15 cellular contexts compared by ENCODE assay signal in the genomic region with DNA sequence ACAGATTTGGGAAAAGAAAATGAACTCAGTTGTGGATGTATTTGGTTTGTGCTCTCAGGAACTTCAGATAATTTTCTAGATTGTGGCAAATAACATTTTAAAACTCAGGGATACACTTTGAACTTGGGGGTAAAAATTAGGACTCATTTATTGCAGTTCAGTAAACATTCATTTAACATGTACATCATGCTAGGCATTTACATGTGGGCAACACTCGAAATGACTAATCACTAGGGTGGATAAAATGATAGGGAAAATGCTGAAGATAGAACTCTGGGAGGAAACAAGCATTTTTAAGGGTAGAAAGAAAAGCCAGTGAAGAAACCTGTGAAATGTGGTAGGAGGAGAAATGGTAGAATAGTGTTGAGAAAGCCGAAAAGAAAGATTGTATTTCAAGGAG. TPM values are rescaled to one million over a fixed set of nuclear protein-coding genes. Genes with fewer than 3 reads are reported as not detected.
DNase-seq lines count a peak whose midpoint lies in the region; ATAC-seq and TF ChIP-seq lines count a peak whose summit lies in the region.
"Had no signal": no experiment of that assay in that cellular context is flagged by ENCODE, and none has a peak within 500 bp of the region (broad histone marks: within the 10 kb centered on the region; RNA-seq: fewer than 3 reads in every experiment).

No MANE protein-coding gene starts in this region.

- POLR2A ChIA-PET in HEK293 (lab: Yijun Ruan, JAX), result no interaction called here
- POLR2A ChIA-PET in naive thymus-derived CD4-positive, alpha-beta T cell (lab: Charles Lee), result interaction anchor here (0.6 to 7.8 kb wide), 11 partner anchors 8 to 269 kb away, joined by 3 to 130 read pairs (median 7); a partner anchor contains a TSS

- no peaks in the 10 kb centered on the region for H3K9me3 Mint-ChIP-seq in CD4-positive, CD25-positive, alpha-beta regulatory T cell
- no peaks in the 10 kb centered on the region for H3K9me3 Mint-ChIP-seq in naive thymus-derived CD4-positive, alpha-beta T cell

- H3K9me3 ChIP-seq in CD4-positive, CD25-positive, alpha-beta regulatory T cell (ENCODE audit: control insufficient read depth in 2 of 2, low read length in 2 of 2), result no peaks in the 10 kb centered on the region
- H3K9me3 ChIP-seq in HEK293 (ENCODE audit: control insufficient read depth, insufficient read depth, low read depth, low read length) (no peaks in the 10 kb centered on the region), adrenal gland (replicated peaks in 1 of 3) (no peaks in the 10 kb centered on the region), HAP-1 (no peaks in the 10 kb centered on the region)
- H3K9me3 ChIP-seq in naive thymus-derived CD4-positive, alpha-beta T cell (ENCODE audit: control insufficient read depth in 2 of 3, low read length in 3 of 3), result no peaks in the 10 kb centered on the region
- H3K9me3 ChIP-seq: pancreas had no signal

- peaks cover 49% of the 10 kb centered on the region for H3K4me1 ChIP-seq in CD4-positive, CD25-positive, alpha-beta regulatory T cell (ENCODE audit: control insufficient read depth, insufficient read depth, low read length, poor library complexity, severe bottlenecking)
- H3K4me1 ChIP-seq in HEK293 (ENCODE audit: control insufficient read depth, insufficient read depth, low read length) (peaks cover 21% of the 10 kb centered on the region), adrenal gland (replicated peaks in 1 of 2) (peaks cover 13 to 41% of the 10 kb centered on the region in 2 donors), HAP-1 (peaks cover 13% of the 10 kb centered on the region)
- peaks cover 25 to 56% of the 10 kb centered on the region in 2 donors for H3K4me1 ChIP-seq in naive thymus-derived CD4-positive, alpha-beta T cell (ENCODE audit: control insufficient read depth in 2 of 2, insufficient read depth in 2 of 2, low read length in 2 of 2)

- in situ Hi-C loops in HAP-1 (cut with MboI; ENCODE audit: low sequenced_read_pairs), result no loop called here

- TF ChIP-seq CTCF in HEK293 (tag by site-specific recombination; IDR thresholded peaks at IDR 0.05), result no peak
- no peak for TF ChIP-seq CTCF in adrenal gland (IDR thresholded peaks at IDR 0.05)

- H3K27ac Mint-ChIP-seq in CD4-positive, CD25-positive, alpha-beta regulatory T cell, result no peak overlapping the region
- H3K27ac Mint-ChIP-seq in naive thymus-derived CD4-positive, alpha-beta T cell, result no peak overlapping the region

- no peak overlapping the region for H3K4me3 Mint-ChIP-seq in CD4-positive, CD25-positive, alpha-beta regulatory T cell
- no peak overlapping the region for H3K4me3 Mint-ChIP-seq in naive thymus-derived CD4-positive, alpha-beta T cell

- CTCF ChIA-PET in HEK293 (lab: Yijun Ruan, JAX), result no interaction called here
- CTCF ChIA-PET in naive thymus-derived CD4-positive, alpha-beta T cell (lab: Charles Lee), result interaction anchor here (0.7 to 1.2 kb wide), 4 partner anchors 8 to 27 kb away, joined by 3 to 4 read pairs (median 3); a partner anchor contains a TSS

- peaks cover 4% of the 10 kb centered on the region for H3K27me3 Mint-ChIP-seq in CD4-positive, CD25-positive, alpha-beta regulatory T cell
- no peaks in the 10 kb centered on the region for H3K27me3 Mint-ChIP-seq in naive thymus-derived CD4-positive, alpha-beta T cell

- H3K27ac ChIP-seq in CD4-positive, CD25-positive, alpha-beta regulatory T cell (ENCODE audit: insufficient read depth, low read length, poor library complexity, severe bottlenecking), result peak overlapping the region; percentile 62
- H3K27ac ChIP-seq in HEK293 (ENCODE audit: extremely low read depth, low read depth, low read length), result no peak overlapping the region
- H3K27ac ChIP-seq in adrenal gland, result peak overlapping the region in 4 of 5 donors; percentile 0 to 35 (median 12)
- H3K27ac ChIP-seq in naive thymus-derived CD4-positive, alpha-beta T cell (ENCODE audit: low read depth, low read length), result peak overlapping the region; percentile 65
- H3K27ac ChIP-seq: WERI-Rb-1 had no signal

- no peak for TF ChIP-seq POLR2A in adrenal gland (IDR thresholded peaks at IDR 0.05)

- DNase-seq in CD4-positive, CD25-positive, alpha-beta regulatory T cell, result no peak
- DNase-seq in adrenal gland (no peak), hypothalamus (lab: John Stamatoyannopoulos, UW) (no peak), HAP-1 (ENCODE audit: low spot score in 2 of 2) (no peak)
- DNase-seq in naive thymus-derived CD4-positive, alpha-beta T cell, result no peak
- no peak for DNase-seq in stimulated activated naive CD4-positive, alpha-beta T cell treated with Interleukin-2 at 50 U/mL for 16 hours (lab: John Stamatoyannopoulos, UW)
- DNase-seq: activated naive CD4-positive, alpha-beta T cell; DMS53; GOT3; MV-4-11; NCI-H2081; pancreas; WERI-Rb-1 had no signal

- no peaks in the 10 kb centered on the region for H3K27me3 ChIP-seq in CD4-positive, CD25-positive, alpha-beta regulatory T cell (ENCODE audit: control insufficient read depth, insufficient read depth, low read length)
- no peaks in the 10 kb centered on the region for H3K27me3 ChIP-seq in adrenal gland
- no peaks in the 10 kb centered on the region for H3K27me3 ChIP-seq in naive thymus-derived CD4-positive, alpha-beta T cell (ENCODE audit: control insufficient read depth in 2 of 2, insufficient read depth in 2 of 2, low read length in 2 of 2)
- H3K27me3 ChIP-seq in HAP-1 (ENCODE audit: low read depth), result no peaks in the 10 kb centered on the region
- H3K27me3 ChIP-seq: pancreas had no signal

- no peaks in the 10 kb centered on the region for H3K36me3 ChIP-seq in CD4-positive, CD25-positive, alpha-beta regulatory T cell (ENCODE audit: control insufficient read depth, insufficient read depth, low read length)
- H3K36me3 ChIP-seq in HEK293 (ENCODE audit: control insufficient read depth in 2 of 2, insufficient read depth in 1 of 2, low read length in 2 of 2), result no peaks in the 10 kb centered on the region
- no peaks in the 10 kb centered on the region for H3K36me3 ChIP-seq in adrenal gland (replicated peaks in 1 of 2)
- no peaks in the 10 kb centered on the region for H3K36me3 ChIP-seq in naive thymus-derived CD4-positive, alpha-beta T cell (ENCODE audit: control insufficient read depth in 2 of 3, insufficient read depth in 3 of 3, low read length in 3 of 3)
- no peaks in the 10 kb centered on the region for H3K36me3 ChIP-seq in HAP-1 (replicated peaks)
- H3K36me3 ChIP-seq: pancreas, WERI-Rb-1 had no signal

- WGBS in adrenal gland, 4 donors, result 40 to 62% (median 46%) methylated on average over 2 of the region's 2 CpGs

- H3K4me3 ChIP-seq in CD4-positive, CD25-positive, alpha-beta regulatory T cell (ENCODE audit: low read depth, low read length), result peak overlapping the region; percentile 68
- H3K4me3 ChIP-seq in HEK293 (ENCODE audit: low read depth, low read length), result no peak overlapping the region
- H3K4me3 ChIP-seq in adrenal gland, result no peak overlapping the region
- H3K4me3 ChIP-seq in naive thymus-derived CD4-positive, alpha-beta T cell (ENCODE audit: low read length), result peak overlapping the region; percentile 26
- no peak overlapping the region for H3K4me3 ChIP-seq in HAP-1
- H3K4me3 ChIP-seq: pancreas had no signal

- ATAC-seq in CD4-positive, CD25-positive, alpha-beta regulatory T cell (ENCODE audit: low read depth in 2 of 2), result no peak
- ATAC-seq in naive thymus-derived CD4-positive, alpha-beta T cell, result no peak
- ATAC-seq in GM18873 (IDR thresholded peaks at IDR 0.05; ENCODE audit: low FRiP score, unreplicated experiment), result no peak

- intact Hi-C loops in adrenal gland (cut with DNase I), result no loop called here
- intact Hi-C loops in naive thymus-derived CD4-positive, alpha-beta T cell (cut with micrococcal nuclease), result loop anchor here (2.0 kb wide), 2 partner anchors 14 to 54 kb away; no protein-coding TSS in a partner anchor

- H3K36me3 Mint-ChIP-seq in CD4-positive, CD25-positive, alpha-beta regulatory T cell, result no peaks in the 10 kb centered on the region
- H3K36me3 Mint-ChIP-seq in naive thymus-derived CD4-positive, alpha-beta T cell, result peaks cover 0 to 5% (median 4%) of the 10 kb centered on the region in 5 donors

- H3K4me1 Mint-ChIP-seq in CD4-positive, CD25-positive, alpha-beta regulatory T cell, result peaks cover 31 to 67% (median 37%) of the 10 kb centered on the region in 4 donors
- peaks cover 30 to 72% (median 57%) of the 10 kb centered on the region in 7 donors for H3K4me1 Mint-ChIP-seq in naive thymus-derived CD4-positive, alpha-beta T cell

TF ChIP-seq in HEK293, 187 proteins besides CTCF, POLR2A, EP300 and RAD21:
- no peak for TF ChIP-seq GLI2 (tag by site-specific recombination; IDR thresholded peaks at IDR 0.05; ENCODE audit: borderline replicate concordance, low read depth)
- TF ChIP-seq KLF10 (tag by site-specific recombination; IDR thresholded peaks at IDR 0.05), result no peak
- TF ChIP-seq GFI1B (tag by site-specific recombination; IDR thresholded peaks at IDR 0.05), result no peak
- 0 out of 2 replicates have a peak, but pooled peaks have one; percentile 55 for TF ChIP-seq ZBTB17 (tag by site-specific recombination; IDR thresholded peaks at IDR 0.05)
- TF ChIP-seq ZFP3 (tag by site-specific recombination; IDR thresholded peaks at IDR 0.05; ENCODE audit: low read depth), result no peak
- TF ChIP-seq ZNF175 (tag by site-specific recombination; IDR thresholded peaks at IDR 0.05), result no peak
- TF ChIP-seq ZNF621 (tag by site-specific recombination; IDR thresholded peaks at IDR 0.05), result no peak
- peak; percentile 9; the same call in 1 of the 2 replicates for TF ChIP-seq ZNF366 (tag by site-specific recombination; conservative IDR thresholded peaks at IDR 0.05)

RNA-seq across cellular contexts. Expression of a gene that starts 7.8 kb away (rescaled TPM):
- 17.8 TPM for total RNA-seq in CD4-positive, CD25-positive, alpha-beta regulatory T cell
- 10 to 100 TPM in 1 of 4 donors, 1 to 10 TPM in 3; 4.8 to 10.6 (median 7.5) TPM for polyA plus RNA-seq in CD4-positive, CD25-positive, alpha-beta regulatory T cell
- total RNA-seq in adrenal gland, result 10 to 100 TPM; 14.8 to 48.2 (median 23.9) TPM
- 10 to 100 TPM in 1 of 3 donors, 1 to 10 TPM in 2; 4.7 to 10.1 (median 6.4) TPM for polyA plus RNA-seq in adrenal gland
- 10 to 100 TPM; 12.8 to 57.9 (median 48.8) TPM for total RNA-seq in naive thymus-derived CD4-positive, alpha-beta T cell
- 10 to 100 TPM; 13.9 to 20.9 TPM for polyA plus RNA-seq in naive thymus-derived CD4-positive, alpha-beta T cell

Comparison
In these comparisons a context has a peak if more than half of its experiments do, and no peak if none do; other contexts are left out.
1. H3K4me3 ChIP-seq: peak in CD4-positive, CD25-positive, alpha-beta regulatory T cell (single experiment) and naive thymus-derived CD4-positive, alpha-beta T cell (single experiment); none in HEK293 (single experiment), adrenal gland (0 of 4) and HAP-1 (single experiment).
2. intact Hi-C loops: an anchor here in naive thymus-derived CD4-positive, alpha-beta T cell (2.0 kb wide); none called in adrenal gland.